In genomic region chr1:120912896-120913295, GRCh38 we compare ENCODE assay signal across 12 cellular contexts. TPM values are rescaled to one million over a fixed set of nuclear protein-coding genes. Genes with fewer than 3 reads are reported as not detected.
DNase-seq lines count a peak whose midpoint lies in the region; ATAC-seq, FAIRE-seq and TF ChIP-seq lines count a peak whose summit lies in the region.
"Not testable (repeated sequence)": the region's sequence is repeated elsewhere in the genome, so short reads cannot be mapped to it uniquely, and the experiment has no call there.
"Had no signal": no experiment of that assay in that cellular context is flagged by ENCODE, and none has a peak within 500 bp of the region (broad histone marks: within the 10 kb centered on the region; RNA-seq: fewer than 3 reads in every experiment).

No MANE protein-coding gene starts in this region.

- H3K4me1 ChIP-seq in HCT116 (ENCODE audit: control insufficient read depth in 1 of 2, insufficient read depth in 2 of 2, low read length in 2 of 2); Panc1 (ENCODE audit: control insufficient read depth, insufficient read depth, low read length); K562 (replicated peaks in 1 of 2; ENCODE audit: control insufficient read depth in 2 of 2, insufficient read depth in 2 of 2, low read length in 2 of 2); mesodermal cell (ENCODE audit: control insufficient read depth, insufficient read depth, low read length, poor library complexity, severe bottlenecking): not testable (repeated sequence)

- H3K27me3 ChIP-seq in AG04450 (ENCODE audit: control insufficient read depth, insufficient read depth, low read length); HCT116 (ENCODE audit: insufficient read depth, low read length); Panc1 (ENCODE audit: control insufficient read depth, insufficient read depth, low read length); K562 (ENCODE audit: control insufficient read depth in 2 of 2, insufficient read depth in 2 of 2, low read length in 2 of 2): not testable (repeated sequence)

- CTCF ChIA-PET in AG04450 (lab: Charles Lee); HCT116 (lab: Charles Lee); Panc1 (lab: Charles Lee); activated CD4-positive, alpha-beta memory T cell treated with anti-CD3 and anti-CD28 coated beads, Interleukin-2, amount 10 ng/mL, durations not matched to agents 7 days and 5 days (lab: Charles Lee); K562 (lab: Yijun Ruan, JAX; ENCODE audit: low intra/inter-chr PET ratio): not testable (repeated sequence)

- ATAC-seq in HCT116, Panc1, K562: not testable (repeated sequence)

- not testable (repeated sequence) for TF ChIP-seq POLR2A in HCT116 (IDR thresholded peaks at IDR 0.05; ENCODE audit: borderline replicate concordance, extremely low read depth, insufficient read depth, insufficient read length); K562 (conservative IDR thresholded peaks at IDR 0.05)

- TF ChIP-seq CTCF in AG04450 (IDR thresholded peaks at IDR 0.05; ENCODE audit: low read depth, low read length); HCT116 (IDR thresholded peaks at IDR 0.05 in 2 of 3, conservative IDR thresholded peaks at IDR 0.05 in 1 of 3; ENCODE audit: borderline replicate concordance in 1 of 3, insufficient read depth in 1 of 3, low read depth in 2 of 3, low read length in 2 of 3); Panc1 (IDR thresholded peaks at IDR 0.05); K562 (IDR thresholded peaks at IDR 0.05 in 2 of 3, conservative IDR thresholded peaks at IDR 0.05 in 1 of 3; ENCODE audit: insufficient read depth in 2 of 3, low read depth in 1 of 3, low read length in 3 of 3); fibroblast of villous mesenchyme (IDR thresholded peaks at IDR 0.05; ENCODE audit: insufficient read depth, low read depth, low read length): not testable (repeated sequence)

- H3K4me1 Mint-ChIP-seq in activated CD4-positive, alpha-beta memory T cell treated with anti-CD3 and anti-CD28 coated beads, Interleukin-2, amount 10 ng/mL, durations not matched to agents 7 days and 5 days, result not testable (repeated sequence)

- peak overlapping the region; percentile 71 for H3K27ac Mint-ChIP-seq in activated CD4-positive, alpha-beta memory T cell treated with anti-CD3 and anti-CD28 coated beads, Interleukin-2, amount 10 ng/mL, durations not matched to agents 7 days and 5 days

- RAD21 ChIA-PET in HCT116 (lab: Charles Lee; ENCODE audit: low non-redundant PET in 1 of 2, low total read pairs in 2 of 2, uncharacterized antibody in 2 of 2, unreplicated experiment in 2 of 2), result not testable (repeated sequence)

- not testable (repeated sequence) for H3K36me3 Mint-ChIP-seq in activated CD4-positive, alpha-beta memory T cell treated with anti-CD3 and anti-CD28 coated beads, Interleukin-2, amount 10 ng/mL, durations not matched to agents 7 days and 5 days (ENCODE audit: low read depth)

- H3K9me3 ChIP-seq in AG04450 (ENCODE audit: control insufficient read depth, insufficient read depth, low read length); HCT116 (ENCODE audit: control insufficient read depth in 1 of 2, insufficient read depth in 1 of 2, low read depth in 1 of 2, low read length in 2 of 2); Panc1 (ENCODE audit: control insufficient read depth, insufficient read depth, low read depth, low read length); K562 (replicated peaks; ENCODE audit: control insufficient read depth, insufficient read depth, low read depth, low read length); mesodermal cell (ENCODE audit: control insufficient read depth, low read length): not testable (repeated sequence)

- not testable (repeated sequence) for H3K9me3 Mint-ChIP-seq in activated CD4-positive, alpha-beta memory T cell treated with anti-CD3 and anti-CD28 coated beads, Interleukin-2, amount 10 ng/mL, durations not matched to agents 7 days and 5 days

- H3K9me1 ChIP-seq in K562 (ENCODE audit: control insufficient read depth, insufficient read depth, low read length), result not testable (repeated sequence)

- not testable (repeated sequence) for FAIRE-seq in K562 (lab: Jason Lieb, UNC)

- not testable (repeated sequence) for H3K9me2 ChIP-seq in HCT116 (ENCODE audit: insufficient read depth)

- not testable (repeated sequence) for H3K27me3 Mint-ChIP-seq in activated CD4-positive, alpha-beta memory T cell treated with anti-CD3 and anti-CD28 coated beads, Interleukin-2, amount 10 ng/mL, durations not matched to agents 7 days and 5 days

- not testable (repeated sequence) for H3K36me3 ChIP-seq in HCT116 (ENCODE audit: control insufficient read depth in 1 of 2, insufficient read depth in 2 of 2, low read length in 2 of 2); Panc1 (ENCODE audit: control insufficient read depth, insufficient read depth, low read length); K562 (ENCODE audit: control insufficient read depth, insufficient read depth, low read length); mesodermal cell (ENCODE audit: control insufficient read depth, insufficient read depth, low read length)

- peak overlapping the region; percentile 53 for H3K4me3 ChIP-seq in AG04450 (ENCODE audit: low read depth, low read length)
- H3K4me3 ChIP-seq in HCT116 (replicated peaks in 1 of 2; ENCODE audit: low read depth in 1 of 2, low read length in 2 of 2), result peak overlapping the region; percentile 43 to 45; a peak in 3 of 4 replicates
- peak overlapping the region; percentile 29 to 41; a peak in 3 of 4 replicates for H3K4me3 ChIP-seq in Panc1 (ENCODE audit: low read depth in 2 of 2, low read length in 2 of 2)
- H3K4me3 ChIP-seq in K562, result peak overlapping the region; percentile 26; the same call in 1 of the 2 replicates
- peak overlapping the region; percentile 53 for H3K4me3 ChIP-seq in fibroblast of villous mesenchyme (ENCODE audit: low read depth, low read length)
- peak overlapping the region; percentile 27 for H3K4me3 ChIP-seq in mesodermal cell (ENCODE audit: extremely low read depth, insufficient read depth, low read length, poor library complexity, severe bottlenecking)
- H3K4me3 ChIP-seq in skeletal muscle cell (ENCODE audit: low read depth, low read length), result peak overlapping the region; percentile 43

- intact Hi-C loops in HCT116 (cut with micrococcal nuclease); Panc1 (cut with micrococcal nuclease; ENCODE audit: unreplicated experiment); K562 (cut with micrococcal nuclease): not testable (repeated sequence)

- H2AFZ ChIP-seq in HCT116 (ENCODE audit: low read depth, low read length, poor library complexity, severe bottlenecking); K562 (ENCODE audit: low read depth, low read length): not testable (repeated sequence)

- POLR2A ChIA-PET in AG04450 (lab: Yijun Ruan, JAX); HCT116 (lab: Charles Lee); Panc1 (lab: Charles Lee); activated CD4-positive, alpha-beta memory T cell treated with anti-CD3 and anti-CD28 coated beads, Interleukin-2, amount 10 ng/mL, durations not matched to agents 7 days and 5 days (lab: Charles Lee); K562 (lab: Yijun Ruan, JAX): not testable (repeated sequence)

- DNase-seq in AG04450 (ENCODE audit: low read depth, low spot score); HCT116 (ENCODE audit: low read depth, low spot score); Panc1 (ENCODE audit: low read depth, low spot score); K562 (ENCODE audit: extremely low read depth in 1 of 4, low spot score in 3 of 4); fibroblast of villous mesenchyme (ENCODE audit: low read depth); skeletal muscle cell (ENCODE audit: low read depth): not testable (repeated sequence)
- peak; percentile 39 for DNase-seq in activated CD4-positive, alpha-beta memory T cell treated with anti-CD3 and anti-CD28 coated beads, Interleukin-2, amount 10 ng/mL, durations not matched to agents 7 days and 5 days

- H3K79me2 ChIP-seq in HCT116 (ENCODE audit: insufficient read depth, low read length); K562 (ENCODE audit: control insufficient read depth, insufficient read depth, low read length): not testable (repeated sequence)

- not testable (repeated sequence) for TF ChIP-seq EP300 in K562 (IDR thresholded peaks at IDR 0.05; ENCODE audit: low read length)

- H3K9ac ChIP-seq in HCT116 (ENCODE audit: low read length), result peak overlapping the region; percentile 38; the same call in 1 of the 2 replicates
- peak overlapping the region in 1 of 2 experiments; percentile 52; a peak in 1 of 4 replicates for H3K9ac ChIP-seq in K562 (ENCODE audit: insufficient read depth in 1 of 2, low read depth in 2 of 2, low read length in 2 of 2)

- not testable (repeated sequence) for H3K27ac ChIP-seq in AG04450 (ENCODE audit: low read depth, low read length); Panc1 (ENCODE audit: low read length); K562 (ENCODE audit: extremely low read depth, low read depth, low read length); mesodermal cell (ENCODE audit: low read depth, low read length, severe bottlenecking)
- H3K27ac ChIP-seq in HCT116 (ENCODE audit: low read depth, low read length), result 0 out of 2 replicates have a peak overlapping the region, but pooled peaks have one; percentile 47

- TF ChIP-seq RAD21 in HCT116 (IDR thresholded peaks at IDR 0.05; ENCODE audit: low read depth); K562 (CRISPR knock-in tag; conservative IDR thresholded peaks at IDR 0.05 in 1 of 2, IDR thresholded peaks at IDR 0.05 in 1 of 2): not testable (repeated sequence)

- peak overlapping the region; percentile 70 for H3K4me3 Mint-ChIP-seq in activated CD4-positive, alpha-beta memory T cell treated with anti-CD3 and anti-CD28 coated beads, Interleukin-2, amount 10 ng/mL, durations not matched to agents 7 days and 5 days

- not testable (repeated sequence) for BruUV-seq in HCT116 (replicated peaks; lab: Mats Ljungman, UMichigan); K562 (replicated peaks; lab: Mats Ljungman, UMichigan)
- BruUV-seq in Panc1 (replicated peaks; lab: Mats Ljungman, UMichigan), result TSS peak; percentile 63

- in situ Hi-C loops in Panc1 (cut with HindIII; ENCODE audit: low pct_unique_long_range_greater_than_20kb, low sequenced_read_pairs); K562 (cut with MboI): not testable (repeated sequence)

- H4K20me1 ChIP-seq in HCT116 (ENCODE audit: insufficient read depth); K562 (replicated peaks; ENCODE audit: control insufficient read depth, insufficient read depth, low read length): not testable (repeated sequence)

- no CpG with 5 or more reads among the region's 32 CpGs for WGBS in K562 (ENCODE audit: insufficient coverage, low coverage, missing lambda C conversion rate)
- no CpG with 5 or more reads among the region's 32 CpGs for WGBS in mesodermal cell (ENCODE audit: insufficient coverage in 2 of 2), 2 experiments

- H3K4me2 ChIP-seq in HCT116 (ENCODE audit: low read length), result peak overlapping the region; percentile 28; the same call in 1 of the 2 replicates
- H3K4me2 ChIP-seq in K562 (ENCODE audit: insufficient read depth, low read length), result not testable (repeated sequence)

RNA-seq across cellular contexts. Expression of gene PPIAL4A, which starts 23.3 kb away (rescaled TPM):
- 0.43 TPM in 1 of 2 replicates, not detected in the other for polyA plus RNA-seq in AG04450 (2011; rRNA removed)
- polyA minus RNA-seq in AG04450 (2011; rRNA and poly(A)+ RNA removed), result not detected in 2 replicates
- total RNA-seq in HCT116 (2021; ENCODE audit: unreplicated experiment), result not detected
- polyA plus RNA-seq in HCT116 (2012), result not detected in 2 replicates
- total RNA-seq in Panc1 (2021; ENCODE audit: unreplicated experiment), result not detected
- 0.56 TPM for polyA plus RNA-seq in Panc1 (2012; ENCODE audit: insufficient read length)
- not detected for total RNA-seq in activated CD4-positive, alpha-beta memory T cell treated with anti-CD3 and anti-CD28 coated beads, Interleukin-2, amount 10 ng/mL, durations not matched to agents 7 days and 5 days
- not detected in 2 replicates for total RNA-seq in K562 (2011; cell fraction: chromatin; rRNA removed; ENCODE audit: low replicate concordance)
- total RNA-seq in K562 (2011; cell fraction: nucleolus; rRNA removed), result not detected in 2 replicates
- total RNA-seq in K562 (2011; cell fraction: nucleoplasm; rRNA removed), result not detected in 2 replicates
- total RNA-seq in K562 (2014; rRNA removed), result not detected in 2 replicates
- total RNA-seq in K562 (2014; rRNA removed; fragmentation: Illumina TruSeq; extraction: Trizol), result not detected in 2 replicates
- total RNA-seq in K562 (2015; rRNA removed; fragmentation: Illumina TruSeq; extraction: Trizol), result not detected in 2 replicates
- not detected in 2 replicates for total RNA-seq in K562 (2021)
- not detected in 2 replicates for polyA plus RNA-seq in K562 (2011; rRNA removed)
- not detected in 2 replicates for polyA plus RNA-seq in K562 (2011; cell fraction: cytosol; rRNA removed)
- polyA plus RNA-seq in K562 (2011; cell fraction: nucleus; rRNA removed), result not detected in 2 replicates
- not detected in 2 replicates for polyA plus RNA-seq in K562 (2012)
- not detected in 2 replicates for polyA plus RNA-seq in K562 (2014; fragmentation: Illumina TruSeq; extraction: Trizol)
- not detected for polyA plus RNA-seq in K562 (2014; fragmentation: Nextera tagmentation; extraction: Ambion mirVana)
- polyA plus RNA-seq in K562 (2014; rRNA removed), result not detected in 2 replicates
- not detected in 2 replicates for polyA minus RNA-seq in K562 (2011; rRNA and poly(A)+ RNA removed)
- polyA minus RNA-seq in K562 (2011; cell fraction: cytosol; rRNA and poly(A)+ RNA removed), result not detected in 2 replicates
- polyA minus RNA-seq in K562 (2011; cell fraction: nucleus; rRNA and poly(A)+ RNA removed), result not detected in 2 replicates
- not detected in 2 replicates for total RNA-seq in fibroblast of villous mesenchyme
- not detected for polyA plus RNA-seq in mesodermal cell (2013, experiment 1 of 2)
- polyA plus RNA-seq in mesodermal cell (2013, experiment 2 of 2), result not detected
- total RNA-seq: A172, Daoy, tibial nerve had no signal
- polyA plus RNA-seq: keratinocyte had no signal
